ENCODE assay signal across 24 cellular contexts in genomic region chr11:12024314-12024926, GRCh38. TPM values are rescaled to one million over a fixed set of nuclear protein-coding genes. Genes with fewer than 3 reads are reported as not detected.
DNase-seq lines count a peak whose midpoint lies in the region; ATAC-seq and TF ChIP-seq lines count a peak whose summit lies in the region.
"Had no signal": no experiment of that assay in that cellular context is flagged by ENCODE, and none has a peak within 500 bp of the region (broad histone marks: within the 10 kb centered on the region; RNA-seq: fewer than 3 reads in every experiment).

No MANE protein-coding gene starts in this region.

- POLR2A ChIA-PET in SK-N-SH (lab: Yijun Ruan, JAX): no interaction called here

- peaks cover 9 to 13% of the 10 kb centered on the region in 2 experiments; a peak in 2 of 4 replicates for H3K4me1 ChIP-seq in SK-N-SH (ENCODE audit: control insufficient read depth in 1 of 2, insufficient read depth in 2 of 2, low read depth in 1 of 2, low read length in 1 of 2)
- H3K4me1 ChIP-seq in upper lobe of right lung: peaks cover 8% of the 10 kb centered on the region

- TF ChIP-seq RAD21 in SK-N-SH (IDR thresholded peaks at IDR 0.05; ENCODE audit: low read length): no peak

- no peak for ATAC-seq in SK-N-SH treated with all-trans-retinoic acid at 6 μM for 48 hours
- ATAC-seq in upper lobe of right lung: peak; percentile 14
- ATAC-seq: T-helper 17 cell had no signal

- H4K20me1 ChIP-seq in SK-N-SH (ENCODE audit: insufficient read depth): no peaks in the 10 kb centered on the region

- H3K4me2 ChIP-seq in SK-N-SH: no peak overlapping the region

- WGBS in SK-N-SH (ENCODE audit: low lambda C conversion rate): 77% methylated on average over 4 of the region's 4 CpGs

- no peak overlapping the region for H3K27ac ChIP-seq in SK-N-SH (ENCODE audit: low read depth in 2 of 2, low read length in 1 of 2)
- no peak overlapping the region for H3K27ac ChIP-seq in upper lobe of right lung
- H3K27ac ChIP-seq: GM23248, RWPE1 had no signal

- no peak for DNase-seq in SK-N-SH
- DNase-seq in MV-4-11 (lab: John Stamatoyannopoulos, UW): peak; percentile 92
- DNase-seq in SKM-1 (lab: John Stamatoyannopoulos, UW; ENCODE audit: unreplicated experiment): peak; percentile 15
- no peak for DNase-seq in upper lobe of right lung
- no peak for DNase-seq in cortex of kidney (lab: John Stamatoyannopoulos, UW)
- DNase-seq in NCI-H187 treated with DMSO at 0.1 percent for 48 hours (lab: John Stamatoyannopoulos, UW): no peak
- DNase-seq in NAMALWA (ENCODE audit: low spot score): no peak
- DNase-seq: 8988T, C1 segment of cervical spinal cord, DMS79 treated with DMSO at 0.1 percent for 48 hours, GM23248, H9, IMR-90, NCI-H1105, NCI-H146, NCI-H2081, NCI-H2171 treated with DMSO at 0.1 percent for 48 hours, NCI-H524 treated with DMSO at 0.1 percent for 48 hours, NCI-H82, SHP77 treated with DMSO at 0.1 percent for 48 hours, SW 1271, T-helper 17 cell had no signal

- no peaks in the 10 kb centered on the region for H3K9me2 ChIP-seq in SK-N-SH

- H3K36me3 ChIP-seq in SK-N-SH (replicated peaks in 1 of 2; ENCODE audit: control insufficient read depth in 1 of 2, insufficient read depth in 2 of 2, low read length in 1 of 2): no peaks in the 10 kb centered on the region
- no peaks in the 10 kb centered on the region for H3K36me3 ChIP-seq in upper lobe of right lung

- TF ChIP-seq CTCF in SK-N-SH (IDR thresholded peaks at IDR 0.05) (no peak), upper lobe of right lung (IDR thresholded peaks at IDR 0.05) (no peak)

- no peak for TF ChIP-seq EP300 in SK-N-SH (IDR thresholded peaks at IDR 0.05; ENCODE audit: borderline replicate concordance in 1 of 2, low read depth in 1 of 2, low read length in 1 of 2)

- no peak overlapping the region for H2AFZ ChIP-seq in SK-N-SH (ENCODE audit: low read depth)
- H2AFZ ChIP-seq: GM23248 had no signal

- H3F3A ChIP-seq in SK-N-SH (replicated peaks; ENCODE audit: insufficient read depth): no peaks in the 10 kb centered on the region

- no peaks in the 10 kb centered on the region for H3K79me2 ChIP-seq in SK-N-SH (ENCODE audit: insufficient read depth)

- H3K4me3 ChIP-seq in SK-N-SH (ENCODE audit: low read depth in 2 of 2, low read length in 1 of 2) (no peak overlapping the region), upper lobe of right lung (no peak overlapping the region)
- H3K4me3 ChIP-seq: GM23248 had no signal

- H3K9me3 ChIP-seq in SK-N-SH (0 out of 2 replicates have a peak, but pooled peaks cover 7% of the 10 kb centered on the region), upper lobe of right lung (no peaks in the 10 kb centered on the region)

- H3K9ac ChIP-seq in SK-N-SH: no peak overlapping the region
- H3K9ac ChIP-seq: GM23248 had no signal

- intact Hi-C loops in upper lobe of right lung (cut with DNase I): no loop called here

- H3K27me3 ChIP-seq in SK-N-SH (ENCODE audit: insufficient read depth) (no peaks in the 10 kb centered on the region), upper lobe of right lung (no peaks in the 10 kb centered on the region)

- CTCF ChIA-PET in SK-N-SH (lab: Yijun Ruan, JAX): interaction anchor here (0.6 to 1.5 kb wide), 3 partner anchors 16 to 1076 kb away, joined by 3 read pairs; partner anchors contain the start of gene DKK3

TF ChIP-seq in SK-N-SH treated with all-trans-retinoic acid at 6 μM for 48 hours, 23 proteins besides CTCF, POLR2A, EP300 and RAD21:
- TF ChIP-seq ZNF8 (CRISPR knock-in tag; IDR thresholded peaks at IDR 0.05): peak; percentile 98
- TF ChIP-seq ZC3H10 (CRISPR knock-in tag; IDR thresholded peaks at IDR 0.05): no peak

TF ChIP-seq in SK-N-SH, 30 proteins besides CTCF, POLR2A, EP300 and RAD21:
- TF ChIP-seq RCOR1 (IDR thresholded peaks at IDR 0.05; ENCODE audit: low read length) (no peak), YY1 (IDR thresholded peaks at IDR 0.05; ENCODE audit: low read depth) (no peak), FOXJ3 (CRISPR knock-in tag; IDR thresholded peaks at IDR 0.05) (no peak), FOSL2 (IDR thresholded peaks at IDR 0.05; ENCODE audit: borderline replicate concordance, low read depth) (no peak), PBX3 (IDR thresholded peaks at IDR 0.05) (no peak), CHD2 (IDR thresholded peaks at IDR 0.05; ENCODE audit: low read length, partially characterized antibody) (no peak), JUND (IDR thresholded peaks at IDR 0.05) (no peak), POLR2AphosphoS5 (IDR thresholded peaks at IDR 0.05; ENCODE audit: low read depth, low read length) (no peak), SIN3A (IDR thresholded peaks at IDR 0.05; ENCODE audit: borderline replicate concordance, low read depth, low read length) (no peak), MEF2A (IDR thresholded peaks at IDR 0.05; ENCODE audit: borderline replicate concordance, low read depth) (no peak), ELF1 (IDR thresholded peaks at IDR 0.05) (no peak), SMC3 (IDR thresholded peaks at IDR 0.05; ENCODE audit: low read depth, low read length) (no peak), RFX5 (IDR thresholded peaks at IDR 0.05; ENCODE audit: low read length) (no peak)
- TF ChIP-seq, protein P1, sequence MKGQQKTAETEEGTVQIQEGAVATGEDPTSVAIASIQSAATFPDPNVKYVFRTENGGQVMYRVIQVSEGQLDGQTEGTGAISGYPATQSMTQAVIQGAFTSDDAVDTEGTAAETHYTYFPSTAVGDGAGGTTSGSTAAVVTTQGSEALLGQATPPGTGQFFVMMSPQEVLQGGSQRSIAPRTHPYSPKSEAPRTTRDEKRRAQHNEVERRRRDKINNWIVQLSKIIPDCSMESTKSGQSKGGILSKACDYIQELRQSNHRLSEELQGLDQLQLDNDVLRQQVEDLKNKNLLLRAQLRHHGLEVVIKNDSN (IDR thresholded peaks at IDR 0.05; ENCODE audit: borderline replicate concordance, low read depth): no peak
- TF ChIP-seq, protein P2, sequence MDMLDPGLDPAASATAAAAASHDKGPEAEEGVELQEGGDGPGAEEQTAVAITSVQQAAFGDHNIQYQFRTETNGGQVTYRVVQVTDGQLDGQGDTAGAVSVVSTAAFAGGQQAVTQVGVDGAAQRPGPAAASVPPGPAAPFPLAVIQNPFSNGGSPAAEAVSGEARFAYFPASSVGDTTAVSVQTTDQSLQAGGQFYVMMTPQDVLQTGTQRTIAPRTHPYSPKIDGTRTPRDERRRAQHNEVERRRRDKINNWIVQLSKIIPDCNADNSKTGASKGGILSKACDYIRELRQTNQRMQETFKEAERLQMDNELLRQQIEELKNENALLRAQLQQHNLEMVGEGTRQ (IDR thresholded peaks at IDR 0.05; ENCODE audit: borderline replicate concordance, low read depth, low read length): no peak
- TF ChIP-seq, protein P3, sequence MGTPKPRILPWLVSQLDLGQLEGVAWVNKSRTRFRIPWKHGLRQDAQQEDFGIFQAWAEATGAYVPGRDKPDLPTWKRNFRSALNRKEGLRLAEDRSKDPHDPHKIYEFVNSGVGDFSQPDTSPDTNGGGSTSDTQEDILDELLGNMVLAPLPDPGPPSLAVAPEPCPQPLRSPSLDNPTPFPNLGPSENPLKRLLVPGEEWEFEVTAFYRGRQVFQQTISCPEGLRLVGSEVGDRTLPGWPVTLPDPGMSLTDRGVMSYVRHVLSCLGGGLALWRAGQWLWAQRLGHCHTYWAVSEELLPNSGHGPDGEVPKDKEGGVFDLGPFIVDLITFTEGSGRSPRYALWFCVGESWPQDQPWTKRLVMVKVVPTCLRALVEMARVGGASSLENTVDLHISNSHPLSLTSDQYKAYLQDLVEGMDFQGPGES (IDR thresholded peaks at IDR 0.05; ENCODE audit: low read depth, low read length): no peak
- TF ChIP-seq, protein P4, sequence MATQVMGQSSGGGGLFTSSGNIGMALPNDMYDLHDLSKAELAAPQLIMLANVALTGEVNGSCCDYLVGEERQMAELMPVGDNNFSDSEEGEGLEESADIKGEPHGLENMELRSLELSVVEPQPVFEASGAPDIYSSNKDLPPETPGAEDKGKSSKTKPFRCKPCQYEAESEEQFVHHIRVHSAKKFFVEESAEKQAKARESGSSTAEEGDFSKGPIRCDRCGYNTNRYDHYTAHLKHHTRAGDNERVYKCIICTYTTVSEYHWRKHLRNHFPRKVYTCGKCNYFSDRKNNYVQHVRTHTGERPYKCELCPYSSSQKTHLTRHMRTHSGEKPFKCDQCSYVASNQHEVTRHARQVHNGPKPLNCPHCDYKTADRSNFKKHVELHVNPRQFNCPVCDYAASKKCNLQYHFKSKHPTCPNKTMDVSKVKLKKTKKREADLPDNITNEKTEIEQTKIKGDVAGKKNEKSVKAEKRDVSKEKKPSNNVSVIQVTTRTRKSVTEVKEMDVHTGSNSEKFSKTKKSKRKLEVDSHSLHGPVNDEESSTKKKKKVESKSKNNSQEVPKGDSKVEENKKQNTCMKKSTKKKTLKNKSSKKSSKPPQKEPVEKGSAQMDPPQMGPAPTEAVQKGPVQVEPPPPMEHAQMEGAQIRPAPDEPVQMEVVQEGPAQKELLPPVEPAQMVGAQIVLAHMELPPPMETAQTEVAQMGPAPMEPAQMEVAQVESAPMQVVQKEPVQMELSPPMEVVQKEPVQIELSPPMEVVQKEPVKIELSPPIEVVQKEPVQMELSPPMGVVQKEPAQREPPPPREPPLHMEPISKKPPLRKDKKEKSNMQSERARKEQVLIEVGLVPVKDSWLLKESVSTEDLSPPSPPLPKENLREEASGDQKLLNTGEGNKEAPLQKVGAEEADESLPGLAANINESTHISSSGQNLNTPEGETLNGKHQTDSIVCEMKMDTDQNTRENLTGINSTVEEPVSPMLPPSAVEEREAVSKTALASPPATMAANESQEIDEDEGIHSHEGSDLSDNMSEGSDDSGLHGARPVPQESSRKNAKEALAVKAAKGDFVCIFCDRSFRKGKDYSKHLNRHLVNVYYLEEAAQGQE (IDR thresholded peaks at IDR 0.05; ENCODE audit: low read depth, low read length): no peak
TF ChIP-seq in SK-N-SH: peak in this region for 0.

RNA-seq across cellular contexts. Expression of gene DKK3, which starts 16.0 kb away (rescaled TPM):
- 1,174 and 1,491 TPM in 2 replicates for polyA plus RNA-seq in SK-N-SH (2012; rRNA removed)
- 1,028 and 1,442 TPM in 2 replicates for polyA plus RNA-seq in SK-N-SH (2012; cell fraction: cytosol; rRNA removed)
- 933 and 1,160 TPM in 2 replicates for polyA plus RNA-seq in SK-N-SH (2012; cell fraction: nucleus; rRNA removed)
- total RNA-seq in upper lobe of right lung: 217 TPM

Comparison
In these comparisons a context has a peak if more than half of its experiments do, and no peak if none do; other contexts are left out.
1. DNase-seq: peak in MV-4-11 (single experiment) and SKM-1 (single experiment); none in SK-N-SH (single experiment), upper lobe of right lung (single experiment), cortex of kidney (single experiment), NCI-H187 treated with DMSO at 0.1 percent for 48 hours (single experiment) and NAMALWA (single experiment).